In the genomic region with DNA sequence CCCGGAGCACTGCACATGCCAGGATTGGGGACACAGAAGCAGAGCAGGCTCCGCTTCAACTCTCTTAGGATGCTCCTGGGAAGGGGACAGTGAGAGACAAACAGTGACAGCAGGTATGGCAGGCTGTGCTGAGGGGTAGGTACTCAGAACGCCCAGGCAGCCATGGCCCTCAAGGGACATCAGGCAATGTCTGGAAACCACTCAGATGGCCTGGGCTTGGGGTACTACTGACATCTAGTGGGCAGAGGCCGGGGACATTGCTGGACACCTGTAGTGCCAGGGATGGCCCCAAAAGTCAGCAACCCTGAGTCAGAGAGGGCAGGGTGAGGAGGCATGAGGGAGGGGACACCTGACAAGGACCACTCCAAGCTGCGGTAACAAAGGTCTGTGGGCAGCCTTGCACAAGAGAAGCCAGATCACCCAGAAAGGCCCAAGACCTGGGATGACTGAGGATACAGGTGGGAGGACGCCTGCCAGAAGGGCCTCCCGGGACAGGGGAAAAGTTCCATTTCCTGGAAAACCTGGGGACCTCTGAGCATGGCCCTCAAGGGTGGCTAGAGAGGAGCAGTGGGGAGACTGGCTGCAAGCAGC, we compare ENCODE assay signal across 8 cellular contexts. TPM values are rescaled to one million over a fixed set of nuclear protein-coding genes. Genes with fewer than 3 reads are reported as not detected.
DNase-seq lines count a peak whose midpoint lies in the region; ATAC-seq and TF ChIP-seq lines count a peak whose summit lies in the region.

No MANE protein-coding gene starts in this region.

- peak; percentile 66 for DNase-seq in NCI-H1436 (lab: John Stamatoyannopoulos, UW)
- DNase-seq in NCI-H1436 treated with DMSO at 0.1 percent for 48 hours (lab: John Stamatoyannopoulos, UW), result no peak
- peak in 2 of 3 donors; percentile 57 to 65 for DNase-seq in Peyer's patch
- peak; percentile 40 for DNase-seq in fibroblast of the aortic adventitia (ENCODE audit: low read depth)
- no peak for DNase-seq in sigmoid colon
- DNase-seq in SIG-M5 (lab: John Stamatoyannopoulos, UW), result no peak
- no peak for DNase-seq in lower leg skin (ENCODE audit: low spot score in 2 of 2)

- WGBS in sigmoid colon, 2 donors, result 70 to 79% methylated on average over 7 of the region's 7 CpGs
- WGBS in lower leg skin, 2 donors, result 81 to 90% methylated on average over 6 to 7 of the region's 7 CpGs

- no peaks in the 10 kb centered on the region for H3K27me3 ChIP-seq in Peyer's patch
- H3K27me3 ChIP-seq in sigmoid colon, result no peaks in the 10 kb centered on the region

- TF ChIP-seq POLR2A in Peyer's patch (IDR thresholded peaks at IDR 0.05) (no peak), sigmoid colon (IDR thresholded peaks at IDR 0.05) (no peak), lower leg skin (IDR thresholded peaks at IDR 0.05) (no peak)

- H3K4me3 ChIP-seq in Peyer's patch (no peak overlapping the region), fibroblast of the aortic adventitia (ENCODE audit: low read depth, low read length) (no peak overlapping the region), sigmoid colon (no peak overlapping the region), lower leg skin (ENCODE audit: low read depth, poor library complexity, severe bottlenecking) (no peak overlapping the region)

- H3K36me3 ChIP-seq in Peyer's patch, result no peaks in the 10 kb centered on the region
- H3K36me3 ChIP-seq in sigmoid colon, result peaks cover 0 to 3% (median 0%) of the 10 kb centered on the region in 4 donors

- no peak for TF ChIP-seq EP300 in sigmoid colon (IDR thresholded peaks at IDR 0.05)

- peaks cover 0 to 21% (median 0%) of the 10 kb centered on the region in 4 donors for H3K4me1 ChIP-seq in Peyer's patch
- peaks cover 0 to 35% (median 26%) of the 10 kb centered on the region in 4 donors for H3K4me1 ChIP-seq in sigmoid colon

- H3K27ac ChIP-seq in Peyer's patch (peak overlapping the region in 2 of 4 donors; percentile 77 to 79), sigmoid colon (no peak overlapping the region)

- TF ChIP-seq CTCF in Peyer's patch (IDR thresholded peaks at IDR 0.05) (peak in 4 of 6 experiments; percentile 8 to 56 (median 41)), fibroblast of the aortic adventitia (IDR thresholded peaks at IDR 0.05; ENCODE audit: insufficient read depth, low read length) (peak; percentile 46), sigmoid colon (IDR thresholded peaks at IDR 0.05) (peak in 3 of 4 experiments; percentile 24 to 27 (median 26)), lower leg skin (IDR thresholded peaks at IDR 0.05) (no peak)

- H3K9me3 ChIP-seq in Peyer's patch (no peaks in the 10 kb centered on the region), sigmoid colon (no peaks in the 10 kb centered on the region)

- intact Hi-C loops in sigmoid colon (cut with DNase I), result no loop called here
- intact Hi-C loops in lower leg skin (cut with DNase I; ENCODE audit: low total_unique reads), result no loop called here

- ATAC-seq in GM19455 (IDR thresholded peaks at IDR 0.05; ENCODE audit: unreplicated experiment), result no peak

RNA-seq across cellular contexts. Expression of a gene that starts 21.2 kb away (rescaled TPM):
- total RNA-seq in Peyer's patch (10 to 100 TPM in 3 of 4 donors, 1 to 10 TPM in 1; 9.9 to 25.0 (median 17.8) TPM), fibroblast of the aortic adventitia (ENCODE audit: low replicate concordance) (9.0 and 28.4 TPM in 2 replicates), sigmoid colon (10 to 100 TPM in 3 of 4 donors, 1 to 10 TPM in 1; 8.6 to 21.9 (median 16.6) TPM), lower leg skin (10 to 100 TPM; 29.9 to 47.5 (median 44.3) TPM)
- polyA plus RNA-seq in sigmoid colon, result 10 to 100 TPM in 2 of 3 donors, 1 to 10 TPM in 1; 5.3 to 14.4 (median 13.3) TPM

Comparison
In these comparisons a context has a peak if more than half of its experiments do, and no peak if none do; other contexts are left out.
1. DNase-seq: peak in NCI-H1436 (single experiment), Peyer's patch (2 of 3) and fibroblast of the aortic adventitia (single experiment); none in NCI-H1436 treated with DMSO at 0.1 percent for 48 hours (single experiment), sigmoid colon (single experiment), SIG-M5 (single experiment) and lower leg skin (0 of 2).
2. CTCF ChIP-seq: peak in Peyer's patch (4 of 6), fibroblast of the aortic adventitia (single experiment) and sigmoid colon (3 of 4); none in lower leg skin (0 of 3).